ENCODE assay signal across 1 cellular context in the genomic region with DNA sequence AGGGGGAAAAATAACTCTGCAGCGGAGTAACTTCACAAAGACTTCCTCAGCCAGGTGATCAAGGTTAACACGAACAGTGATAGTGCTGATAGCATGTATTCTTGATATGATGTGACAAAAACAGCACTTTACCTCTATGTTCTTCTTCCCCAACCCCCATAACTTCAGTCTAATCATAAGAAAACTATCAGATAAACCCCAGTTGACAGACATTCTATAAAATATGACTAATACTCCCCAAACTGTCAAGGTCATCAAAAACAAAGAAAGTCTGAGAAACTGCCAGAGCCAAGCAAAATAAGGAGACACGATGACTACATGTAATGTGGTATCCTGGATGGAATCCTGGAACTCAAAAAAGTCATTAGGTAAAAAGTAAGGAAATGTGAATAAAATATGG.
TF ChIP-seq lines count a peak whose summit lies in the region.

No MANE protein-coding gene starts in this region.

TF ChIP-seq in K562, 482 proteins besides CTCF, POLR2A, EP300 and RAD21:
- TF ChIP-seq ZNF316 (IDR thresholded peaks at IDR 0.05) (peak; percentile 60), MEIS2 (IDR thresholded peaks at IDR 0.05; ENCODE audit: partially characterized antibody) (peak; percentile 53), HES1 (IDR thresholded peaks at IDR 0.05; ENCODE audit: low read depth) (no peak), FOSL1 (tag; conservative IDR thresholded peaks at IDR 0.05) (peak; percentile 42; the same call in 1 of the 2 replicates), EP400 (IDR thresholded peaks at IDR 0.05) (no peak), C11orf30 (IDR thresholded peaks at IDR 0.05; ENCODE audit: low read depth) (peak; percentile 57), ZNF609 (CRISPR knock-in tag; IDR thresholded peaks at IDR 0.05; ENCODE audit: borderline replicate concordance) (no peak), FOXK2 (conservative IDR thresholded peaks at IDR 0.05 in 1 of 2, IDR thresholded peaks at IDR 0.05 in 1 of 2; ENCODE audit: low read depth in 2 of 2) (no peak), MAFK (IDR thresholded peaks at IDR 0.05; ENCODE audit: low read length) (peak; percentile 27; the same call in 1 of the 2 replicates), TBL1XR1 (IDR thresholded peaks at IDR 0.05; ENCODE audit: low read length in 2 of 2) (no peak)
- TF ChIP-seq, protein P1, sequence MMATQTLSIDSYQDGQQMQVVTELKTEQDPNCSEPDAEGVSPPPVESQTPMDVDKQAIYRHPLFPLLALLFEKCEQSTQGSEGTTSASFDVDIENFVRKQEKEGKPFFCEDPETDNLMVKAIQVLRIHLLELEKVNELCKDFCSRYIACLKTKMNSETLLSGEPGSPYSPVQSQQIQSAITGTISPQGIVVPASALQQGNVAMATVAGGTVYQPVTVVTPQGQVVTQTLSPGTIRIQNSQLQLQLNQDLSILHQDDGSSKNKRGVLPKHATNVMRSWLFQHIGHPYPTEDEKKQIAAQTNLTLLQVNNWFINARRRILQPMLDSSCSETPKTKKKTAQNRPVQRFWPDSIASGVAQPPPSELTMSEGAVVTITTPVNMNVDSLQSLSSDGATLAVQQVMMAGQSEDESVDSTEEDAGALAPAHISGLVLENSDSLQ (IDR thresholded peaks at IDR 0.05): 0 out of 2 replicates have a peak, but pooled peaks have one; percentile 20
